In the genomic region with DNA sequence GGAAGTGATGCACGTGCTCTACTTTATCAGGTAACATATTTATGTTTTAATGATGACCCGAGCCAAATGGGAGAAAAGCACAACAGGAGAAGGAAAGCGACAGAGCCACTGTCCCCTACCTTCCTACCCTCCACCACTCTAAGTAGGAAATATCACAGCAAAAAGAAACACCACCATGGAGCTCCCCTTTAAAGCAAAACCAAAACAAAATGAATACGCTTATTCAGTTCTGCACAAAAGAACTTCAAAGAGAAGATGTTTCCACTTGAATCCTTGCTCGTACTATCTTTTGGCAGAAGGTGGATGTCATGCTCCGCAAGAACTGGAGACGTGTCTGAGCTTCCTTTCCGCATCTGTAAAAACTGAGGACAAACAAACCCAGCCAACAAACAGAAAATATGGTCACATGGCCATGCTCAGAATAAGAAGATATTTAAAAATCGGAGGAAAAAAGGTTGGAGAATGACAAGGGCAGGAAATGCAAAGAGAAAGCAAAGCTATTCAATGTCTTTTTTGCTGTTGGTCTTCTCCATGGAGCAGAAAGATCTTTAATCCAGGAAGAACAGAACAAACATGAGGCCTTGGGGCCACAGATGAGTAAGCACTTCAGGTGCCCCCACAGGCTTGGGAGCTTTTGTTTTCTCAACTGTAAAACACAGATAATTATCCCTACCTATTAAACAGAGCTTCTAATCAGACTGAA, we compare ENCODE assay signal across 1 cellular context.
A peak's percentile ranks its signal among the peaks of the same experiment; 100 is the strongest.
TF ChIP-seq lines count a peak whose summit lies in the region.

No MANE protein-coding gene starts in this region.

TF ChIP-seq in K562, 482 proteins besides CTCF, POLR2A, EP300 and RAD21 (continued from another document):
- TF ChIP-seq ZNF592 (IDR thresholded peaks at IDR 0.05) (peak; percentile 59), C11orf30 (IDR thresholded peaks at IDR 0.05; ENCODE audit: low read depth) (peak; percentile 48; the same call in 1 of the 2 replicates), ZBTB9 (CRISPR knock-in tag; IDR thresholded peaks at IDR 0.05) (no peak), MGA (IDR thresholded peaks at IDR 0.05) (peak; percentile 29; the same call in 1 of the 2 replicates), SMARCE1 (IDR thresholded peaks at IDR 0.05) (no peak)
